In the genomic region with DNA sequence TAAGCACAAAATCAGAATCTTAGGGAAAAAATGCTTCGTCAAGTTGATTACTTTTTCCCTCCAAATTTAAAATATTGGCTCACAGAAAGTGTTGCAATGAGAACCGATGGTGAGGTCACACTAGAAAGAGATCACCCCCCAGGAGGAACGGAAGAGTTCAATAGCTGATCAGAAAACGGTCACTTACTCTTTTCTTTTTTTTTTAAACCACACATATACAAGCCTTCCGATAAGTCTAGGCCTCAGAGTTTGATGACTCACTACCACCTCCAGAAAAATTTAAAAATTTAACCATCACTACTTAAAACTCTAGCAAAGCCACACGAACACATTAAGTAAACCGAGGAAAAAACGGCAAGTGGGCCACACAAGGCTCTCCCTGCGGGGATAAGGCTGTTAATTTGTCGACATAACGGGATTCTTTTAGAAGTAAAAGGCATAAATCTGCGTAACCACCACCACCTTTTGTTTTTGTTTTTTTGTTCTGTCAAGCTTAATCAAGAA, we compare ENCODE assay signal across 8 cellular contexts. TPM values are rescaled to one million over a fixed set of nuclear protein-coding genes. Genes with fewer than 3 reads are reported as not detected.
A peak's percentile ranks its signal among the peaks of the same experiment; 100 is the strongest.
DNase-seq lines count a peak whose midpoint lies in the region; ATAC-seq lines count a peak whose summit lies in the region.

No MANE protein-coding gene starts in this region.

- peak overlapping the region; percentile 95 for H3K4me3 ChIP-seq in iPS-18a (ENCODE audit: low read length)

- DNase-seq in stimulated activated CD4-positive, alpha-beta T cell treated with anti-CD3 and anti-CD28 coated beads, Interleukin-4, amount 100 ng/mL, for 24 hours = peak; percentile 21
- DNase-seq in stimulated activated CD4-positive, alpha-beta T cell treated with anti-CD3 and anti-CD28 coated beads, Interleukin-2, amount 100 ng/mL, for 24 hours = no peak
- DNase-seq in stromal cell of bone marrow (ENCODE audit: low read depth) = peak; percentile 45
- DNase-seq in NCI-H2029 (lab: John Stamatoyannopoulos, UW) = no peak
- no peak for DNase-seq in HK-2 (ENCODE audit: unreplicated experiment)

- H3K27ac Mint-ChIP-seq in activated T-helper 17 cell treated with anti-CD3 and anti-CD28 coated beads, Interleukin-2, amount 50 U/mL, for 72 hours = peak overlapping the region; percentile 92

- H3K27me3 Mint-ChIP-seq in activated T-helper 17 cell treated with anti-CD3 and anti-CD28 coated beads, Interleukin-2, amount 50 U/mL, for 72 hours = no peaks in the 10 kb centered on the region

- peaks cover 8% of the 10 kb centered on the region for H3K4me1 ChIP-seq in iPS-18a (ENCODE audit: control insufficient read depth, low read depth, low read length)

- peak overlapping the region; percentile 94 for H3K4me3 Mint-ChIP-seq in activated T-helper 17 cell treated with anti-CD3 and anti-CD28 coated beads, Interleukin-2, amount 50 U/mL, for 72 hours

- H3K27ac ChIP-seq in iPS-18a (ENCODE audit: low read length) = no peak overlapping the region

- H3K36me3 ChIP-seq in iPS-18a (ENCODE audit: control insufficient read depth, low read depth, low read length) = peaks cover 15% of the 10 kb centered on the region

- peak; percentile 27 for ATAC-seq in activated T-helper 17 cell treated with anti-CD3 and anti-CD28 coated beads, Interleukin-2, amount 50 U/mL, for 72 hours (replicated peaks)
- ATAC-seq in GM21367 (IDR thresholded peaks at IDR 0.05; ENCODE audit: unreplicated experiment) = no peak

- H3K9me3 Mint-ChIP-seq in activated T-helper 17 cell treated with anti-CD3 and anti-CD28 coated beads, Interleukin-2, amount 50 U/mL, for 72 hours = no peaks in the 10 kb centered on the region

- peaks cover 22% of the 10 kb centered on the region for H3K27me3 ChIP-seq in iPS-18a (ENCODE audit: control insufficient read depth, insufficient read depth, low read length)

- H3K4me1 Mint-ChIP-seq in activated T-helper 17 cell treated with anti-CD3 and anti-CD28 coated beads, Interleukin-2, amount 50 U/mL, for 72 hours = peaks cover 25% of the 10 kb centered on the region

- H3K36me3 Mint-ChIP-seq in activated T-helper 17 cell treated with anti-CD3 and anti-CD28 coated beads, Interleukin-2, amount 50 U/mL, for 72 hours (ENCODE audit: low read depth) = peaks cover 56% of the 10 kb centered on the region

- no peaks in the 10 kb centered on the region for H3K9me3 ChIP-seq in iPS-18a (ENCODE audit: control insufficient read depth, low read depth, low read length)

- peak overlapping the region; percentile 84 for H3K9ac ChIP-seq in iPS-18a (ENCODE audit: low read length)

RNA-seq across cellular contexts. Expression of a gene that starts 1.2 kb away (rescaled TPM):
- 100 to 1,000 TPM; 315 to 380 TPM for total RNA-seq in activated T-helper 17 cell treated with anti-CD3 and anti-CD28 coated beads, Interleukin-2, amount 50 U/mL, for 72 hours

RNA-seq across cellular contexts. Expression of a gene that starts 1.5 kb away (rescaled TPM):
- under 1 TPM in 1 of 2 donors, not detected in 1; 0.77 TPM for total RNA-seq in activated T-helper 17 cell treated with anti-CD3 and anti-CD28 coated beads, Interleukin-2, amount 50 U/mL, for 72 hours

RNA-seq across cellular contexts. Expression of a gene that starts 18.3 kb away (rescaled TPM):
- 10 to 100 TPM in 1 of 2 donors, 1 to 10 TPM in 1; 7.0 to 17.3 TPM for total RNA-seq in activated T-helper 17 cell treated with anti-CD3 and anti-CD28 coated beads, Interleukin-2, amount 50 U/mL, for 72 hours

RNA-seq across cellular contexts. Expression of a gene that starts 18.4 kb away (rescaled TPM):
- 10 to 100 TPM; 13.9 to 25.4 TPM for total RNA-seq in activated T-helper 17 cell treated with anti-CD3 and anti-CD28 coated beads, Interleukin-2, amount 50 U/mL, for 72 hours

RNA-seq across cellular contexts. Expression of a gene that starts 26.6 kb away (rescaled TPM):
- 1,000 to 10,000 TPM; 3,005 to 3,350 TPM for total RNA-seq in activated T-helper 17 cell treated with anti-CD3 and anti-CD28 coated beads, Interleukin-2, amount 50 U/mL, for 72 hours

Comparison
In these comparisons a context has a peak if more than half of its experiments do, and no peak if none do; other contexts are left out.
1. DNase-seq: peak in stimulated activated CD4-positive, alpha-beta T cell treated with anti-CD3 and anti-CD28 coated beads, Interleukin-4, amount 100 ng/mL, for 24 hours (single experiment) and stromal cell of bone marrow (single experiment); none in stimulated activated CD4-positive, alpha-beta T cell treated with anti-CD3 and anti-CD28 coated beads, Interleukin-2, amount 100 ng/mL, for 24 hours (0 of 2), NCI-H2029 (single experiment) and HK-2 (single experiment).